Comparison of ENCODE assay signal across 16 cellular contexts in genomic region chr3:4065080-4065479, GRCh38.
DNase-seq lines count a peak whose midpoint lies in the region; ATAC-seq lines count a peak whose summit lies in the region.
"Had no signal": no experiment of that assay in that cellular context is flagged by ENCODE, and none has a peak within 500 bp of the region (broad histone marks: within the 10 kb centered on the region; RNA-seq: fewer than 3 reads in every experiment).

No MANE protein-coding gene starts in this region.

- DNase-seq in effector memory CD8-positive, alpha-beta T cell, result no peak
- DNase-seq in stimulated activated CD8-positive, alpha-beta memory T cell treated with anti-CD3 and anti-CD28 coated beads, Interleukin-4, amount 100 ng/mL, for 48 hours, result no peak
- DNase-seq in stimulated activated CD4-positive, alpha-beta T cell treated with anti-CD3 and anti-CD28 coated beads, Interleukin-2, amount 100 ng/mL, for 48 hours, result no peak
- DNase-seq in head of caudate nucleus, result no peak
- DNase-seq: activated naive CD4-positive, alpha-beta T cell treated with anti-CD3 and anti-CD28 coated beads for 36 hours; brain microvascular endothelial cell; effector memory CD4-positive, alpha-beta T cell; foreskin melanocyte; NCI-H2029 treated with DMSO at 0.1 percent for 48 hours; SJCRH30; uterus had no signal

- peak; percentile 78 for ATAC-seq in GM18499 (IDR thresholded peaks at IDR 0.05; ENCODE audit: insufficient read depth, unreplicated experiment)
- ATAC-seq in GM21423 (IDR thresholded peaks at IDR 0.05; ENCODE audit: unreplicated experiment), result peak; percentile 52
- peak; percentile 75 for ATAC-seq in HG03103 (IDR thresholded peaks at IDR 0.05; ENCODE audit: low read depth, unreplicated experiment)
- ATAC-seq in effector memory CD8-positive, alpha-beta T cell (replicated peaks), result peak; percentile 26
- no peak for ATAC-seq in HG03354 (IDR thresholded peaks at IDR 0.05; ENCODE audit: poor library complexity, severe bottlenecking, unreplicated experiment)
- ATAC-seq: GM23338 had no signal

- H3K36me3 Mint-ChIP-seq in effector memory CD8-positive, alpha-beta T cell (ENCODE audit: insufficient read depth), result peaks cover 3% of the 10 kb centered on the region

- H3K9me3 Mint-ChIP-seq in effector memory CD8-positive, alpha-beta T cell, result peaks cover 0 to 2% of the 10 kb centered on the region in 2 donors
- H3K9me3 Mint-ChIP-seq: activated naive CD4-positive, alpha-beta T cell treated with anti-CD3 and anti-CD28 coated beads for 36 hours had no signal

- no peak overlapping the region for H3K27ac Mint-ChIP-seq in effector memory CD8-positive, alpha-beta T cell
- H3K27ac Mint-ChIP-seq: activated naive CD4-positive, alpha-beta T cell treated with anti-CD3 and anti-CD28 coated beads for 36 hours; GM23338 had no signal

- no peaks in the 10 kb centered on the region for H3K4me1 Mint-ChIP-seq in effector memory CD8-positive, alpha-beta T cell (ENCODE audit: low read depth in 2 of 2)

- no peak overlapping the region for H3K4me3 Mint-ChIP-seq in effector memory CD8-positive, alpha-beta T cell
- H3K4me3 Mint-ChIP-seq: activated naive CD4-positive, alpha-beta T cell treated with anti-CD3 and anti-CD28 coated beads for 36 hours; GM23338 had no signal

- H3K27me3 Mint-ChIP-seq in effector memory CD8-positive, alpha-beta T cell, result no peaks in the 10 kb centered on the region

- intact Hi-C loops in head of caudate nucleus (cut with DNase I), result no loop called here
